ENCODE assay signal across 8 cellular contexts in genomic region chr17:38922538-38923291, GRCh38. TPM values are rescaled to one million over a fixed set of nuclear protein-coding genes. Genes with fewer than 3 reads are reported as not detected.
A peak's percentile ranks its signal among the peaks of the same experiment; 100 is the strongest.
DNase-seq lines count a peak whose midpoint lies in the region; ATAC-seq and TF ChIP-seq lines count a peak whose summit lies in the region.

No MANE protein-coding gene starts in this region.

- peak overlapping the region; percentile 15 for H3K27ac ChIP-seq in endodermal cell (ENCODE audit: low read depth, low read length)

- TF ChIP-seq CTCF in endodermal cell (conservative IDR thresholded peaks at IDR 0.05) = peak; percentile 31

- no peaks in the 10 kb centered on the region for H3K27me3 Mint-ChIP-seq in endodermal cell (ENCODE audit: insufficient read depth)
- no peaks in the 10 kb centered on the region for H3K27me3 Mint-ChIP-seq in naive B cell

- no peaks in the 10 kb centered on the region for H3K9me3 Mint-ChIP-seq in endodermal cell
- H3K9me3 Mint-ChIP-seq in naive B cell = no peaks in the 10 kb centered on the region

- H3K27ac Mint-ChIP-seq in endodermal cell = peak overlapping the region; percentile 90
- H3K27ac Mint-ChIP-seq in naive B cell = peak overlapping the region in 4 of 6 donors; percentile 19 to 77 (median 38)

- no peaks in the 10 kb centered on the region for H3K9me3 ChIP-seq in endodermal cell (ENCODE audit: control insufficient read depth, low read length)

- H3K4me1 Mint-ChIP-seq in endodermal cell = peaks cover 15% of the 10 kb centered on the region
- peaks cover 17 to 23% (median 21%) of the 10 kb centered on the region in 3 donors for H3K4me1 Mint-ChIP-seq in naive B cell

- H3K4me1 ChIP-seq in endodermal cell (ENCODE audit: control insufficient read depth, insufficient read depth, low read length) = peaks cover 4% of the 10 kb centered on the region

- peak; percentile 61 for DNase-seq in HCEC 1CT
- peak; percentile 51 for DNase-seq in RPMI8226
- peak; percentile 89 for DNase-seq in endodermal cell
- DNase-seq in naive B cell = no peak
- DNase-seq in UCSD-AML1 (lab: John Stamatoyannopoulos, UW; ENCODE audit: unreplicated experiment) = no peak
- DNase-seq in NCI-H748 (lab: John Stamatoyannopoulos, UW; ENCODE audit: unreplicated experiment) = no peak

- no peak overlapping the region for H3K9ac ChIP-seq in endodermal cell (ENCODE audit: extremely low read depth, low read length, poor library complexity, severe bottlenecking)

- H3K36me3 Mint-ChIP-seq in endodermal cell (ENCODE audit: low read depth) = peaks cover 28% of the 10 kb centered on the region
- peaks cover 0 to 16% of the 10 kb centered on the region in 2 donors for H3K36me3 Mint-ChIP-seq in naive B cell

- ATAC-seq in naive B cell (ENCODE audit: low read depth in 2 of 2) (no peak), GM18909 (IDR thresholded peaks at IDR 0.05; ENCODE audit: poor library complexity, unreplicated experiment) (no peak), HG03460 (IDR thresholded peaks at IDR 0.05; ENCODE audit: unreplicated experiment) (no peak)

- no peak overlapping the region for H3K4me3 Mint-ChIP-seq in endodermal cell
- no peak overlapping the region for H3K4me3 Mint-ChIP-seq in naive B cell

- H3K36me3 ChIP-seq in endodermal cell (ENCODE audit: control insufficient read depth, insufficient read depth, low read length) = peaks cover 32% of the 10 kb centered on the region

- no peaks in the 10 kb centered on the region for H3K27me3 ChIP-seq in endodermal cell (ENCODE audit: control insufficient read depth, insufficient read depth, low read length, poor library complexity, severe bottlenecking)

- no peak overlapping the region for H3K4me3 ChIP-seq in endodermal cell (ENCODE audit: low read length)

- WGBS in endodermal cell (ENCODE audit: insufficient coverage in 1 of 2, insufficient read length in 1 of 2), 2 experiments = 71 to 74% methylated on average over 5 to 6 of the region's 6 CpGs

RNA-seq across cellular contexts. Expression of gene FBXO47, which starts 44.5 kb away (rescaled TPM):
- total RNA-seq in endodermal cell = not detected
- polyA plus RNA-seq in endodermal cell (2013, experiment 1 of 2) = not detected
- not detected for polyA plus RNA-seq in endodermal cell (2013, experiment 2 of 2)
- not detected for polyA plus RNA-seq in naive B cell (ENCODE audit: low read depth in 6 of 6)

RNA-seq across cellular contexts. Expression of gene LASP1, which starts 52.9 kb away (rescaled TPM):
- total RNA-seq in endodermal cell = 100 to 1,000 TPM; 168 to 177 TPM
- 102 TPM for polyA plus RNA-seq in endodermal cell (2013, experiment 1 of 2)
- 102 TPM for polyA plus RNA-seq in endodermal cell (2013, experiment 2 of 2)
- polyA plus RNA-seq in naive B cell (ENCODE audit: low read depth in 6 of 6) = 10 to 100 TPM; 28.4 to 47.4 (median 41.8) TPM

Comparison
In these comparisons a context has a peak if more than half of its experiments do, and no peak if none do; other contexts are left out.
1. DNase-seq: peak in HCEC 1CT (single experiment), RPMI8226 (single experiment) and endodermal cell (single experiment); none in naive B cell (single experiment), UCSD-AML1 (single experiment) and NCI-H748 (single experiment).